In the genomic region with DNA sequence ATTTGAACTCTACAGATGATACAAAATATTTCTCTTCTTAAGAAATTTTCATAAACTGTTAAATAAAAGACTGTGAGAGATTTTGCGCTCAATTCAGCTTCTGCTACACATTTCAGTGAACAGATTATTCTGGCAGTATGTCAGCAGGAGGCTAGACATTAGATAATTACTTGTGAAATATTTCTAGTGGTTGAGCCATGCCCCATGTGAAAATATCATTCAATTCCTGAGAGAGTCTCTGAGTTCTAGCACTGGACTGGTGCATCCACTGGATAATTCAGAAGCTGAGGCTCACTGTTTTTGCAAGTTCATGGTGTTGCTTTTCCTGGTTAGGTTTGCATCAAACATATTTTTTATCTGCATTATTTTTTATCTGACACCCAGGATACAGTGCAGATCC, we compare ENCODE assay signal across 22 cellular contexts.
"Had no signal": no experiment of that assay in that cellular context is flagged by ENCODE, and none has a peak within 500 bp of the region (broad histone marks: within the 10 kb centered on the region; RNA-seq: fewer than 3 reads in every experiment).

No MANE protein-coding gene starts in this region.

- H3K27me3 ChIP-seq: ovary, right atrium auricular region, tibial artery, upper lobe of right lung had no signal

- H3K9me3 ChIP-seq: lower lobe of right lung, ovary, right atrium auricular region, suprapubic skin, thoracic aorta, tibial artery, upper lobe of right lung had no signal

- ATAC-seq: lower lobe of right lung; naive thymus-derived CD8-positive, alpha-beta T cell; sciatic nerve; stimulated activated effector memory CD8-positive, alpha-beta T cell treated with anti-CD3 and anti-CD28 coated beads, Interleukin-12 subunit alpha, Interleukin-12 subunit beta, amount 100 ng/mL, for 72 hours; upper lobe of right lung had no signal

- H3K27ac ChIP-seq: lower lobe of right lung, ovary, right atrium auricular region, skin epidermis, suprapubic skin, tibial artery, upper lobe of right lung had no signal

- H3K36me3 ChIP-seq: lower lobe of right lung, ovary, right atrium auricular region, suprapubic skin, thoracic aorta, tibial artery, upper lobe of right lung had no signal

- H3K4me1 ChIP-seq: lower lobe of right lung, suprapubic skin, tibial artery, upper lobe of right lung had no signal

- DNase-seq: hypothalamus; immature natural killer cell; kidney; lower lobe of right lung; mammary epithelial cell; mesenchymal stem cell; naive thymus-derived CD8-positive, alpha-beta T cell; ovary; stimulated activated CD4-positive, alpha-beta T cell treated with anti-CD3 and anti-CD28 coated beads, Interleukin-12 subunit alpha, Interleukin-12 subunit beta, amount 100 ng/mL, for 4 hours; stimulated activated CD4-positive, alpha-beta T cell treated with anti-CD3 and anti-CD28 coated beads, Interleukin-15, amount 100 ng/mL, for 24 hours; stimulated activated CD4-positive, alpha-beta T cell treated with anti-CD3 and anti-CD28 coated beads, Interleukin-2, amount 100 ng/mL, for 24 hours; stimulated activated CD4-positive, alpha-beta T cell treated with anti-CD3 and anti-CD28 coated beads, Interleukin-4, amount 100 ng/mL, for 24 hours; stimulated activated naive CD4-positive, alpha-beta T cell; tibial artery; trophoblast cell; upper lobe of right lung had no signal

- H3K4me3 ChIP-seq: lower lobe of right lung, ovary, right atrium auricular region, skin epidermis, suprapubic skin, thoracic aorta, tibial artery, upper lobe of right lung had no signal
